In the genomic region with DNA sequence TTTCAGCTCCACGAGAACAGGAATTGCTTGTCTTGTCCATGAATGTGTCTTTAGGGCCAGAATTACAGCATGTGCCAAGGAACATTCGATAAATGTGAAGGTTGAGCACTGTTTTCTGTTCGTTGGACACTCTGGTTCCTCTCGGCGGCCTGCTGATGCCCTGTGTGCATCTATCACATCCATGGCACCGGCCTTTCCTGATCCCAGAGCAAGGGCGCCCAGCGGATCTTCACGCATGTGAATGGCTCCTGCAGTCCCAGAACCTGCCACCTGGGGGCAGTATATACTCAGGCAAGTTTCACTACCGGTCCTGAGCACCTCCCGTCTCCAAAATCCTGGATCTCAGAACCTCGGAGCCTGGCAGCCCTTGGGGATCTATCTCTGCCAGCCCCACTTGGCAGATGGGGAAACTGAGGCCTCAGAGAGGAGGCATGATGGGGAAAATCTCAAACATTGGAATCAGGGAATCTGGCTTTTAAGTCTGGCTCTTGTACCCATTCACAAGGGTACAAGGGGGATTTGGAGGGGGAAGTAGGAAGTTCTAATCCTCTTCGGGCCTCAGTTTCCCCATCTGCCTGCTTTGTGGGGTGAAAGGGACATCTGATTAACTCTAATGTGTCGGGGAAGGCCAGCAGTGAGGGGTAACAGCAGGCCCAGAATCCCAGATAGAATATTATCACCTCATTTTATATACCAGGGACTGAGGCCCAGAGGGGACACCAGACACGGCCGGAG, we compare ENCODE assay signal across 8 cellular contexts. TPM values are rescaled to one million over a fixed set of nuclear protein-coding genes. Genes with fewer than 3 reads are reported as not detected.
DNase-seq lines count a peak whose midpoint lies in the region; ATAC-seq and TF ChIP-seq lines count a peak whose summit lies in the region.

No MANE protein-coding gene starts in this region.

- H3K36me3 ChIP-seq in H7 (replicated peaks; ENCODE audit: control insufficient read depth, insufficient read depth, low read length), result no peaks in the 10 kb centered on the region

- H3K27me3 ChIP-seq in H7 (ENCODE audit: control insufficient read depth, insufficient read depth, low read length), result no peaks in the 10 kb centered on the region

- ATAC-seq in left lobe of liver, result peak; percentile 27
- ATAC-seq in HG02973 (IDR thresholded peaks at IDR 0.05; ENCODE audit: unreplicated experiment), result no peak

- peak; percentile 95 for TF ChIP-seq CTCF in AG09309 (IDR thresholded peaks at IDR 0.05; ENCODE audit: control insufficient read depth, insufficient read depth, low read depth, low read length, missing control alignments)

- DNase-seq in AG09309 (ENCODE audit: low read depth) (no peak), H7 (peak; percentile 90), NCI-H446 treated with DMSO at 0.1 percent for 48 hours (lab: John Stamatoyannopoulos, UW) (peak; percentile 71), cerebellar cortex (ENCODE audit: low spot score) (peak; percentile 85), left lobe of liver (ENCODE audit: low spot score) (peak; percentile 95)
- DNase-seq in activated CD4-positive, alpha-beta T cell treated with anti-CD3 and anti-CD28 coated beads for 24 hours (ENCODE audit: low read depth in 2 of 2), result peak; percentile 93 to 95
- peak; percentile 76 to 89 for DNase-seq in stimulated activated CD4-positive, alpha-beta T cell treated with anti-CD3 and anti-CD28 coated beads, Interleukin-4, amount 100 ng/mL, for 4 hours

- H3K4me3 ChIP-seq in AG09309 (ENCODE audit: control insufficient read depth, low read depth, low read length), result no peak overlapping the region
- H3K4me3 ChIP-seq in H7 (ENCODE audit: insufficient read depth, low read depth, low read length), result no peak overlapping the region

RNA-seq across cellular contexts. Expression of gene CEBPB, which starts 4.3 kb away (rescaled TPM):
- 23.5 and 23.6 TPM in 2 replicates for total RNA-seq in H7 (2014; rRNA removed; shearing (Covaris generic))
- total RNA-seq in left lobe of liver, result 215 TPM

RNA-seq across cellular contexts. Expression of gene PEDS1, which starts 32.8 kb away (rescaled TPM):
- total RNA-seq in H7 (2014; rRNA removed; shearing (Covaris generic)), result 45.3 and 47.7 TPM in 2 replicates
- total RNA-seq in left lobe of liver, result 9.1 TPM
